Comparison of ENCODE assay signal across 19 cellular contexts in the genomic region with DNA sequence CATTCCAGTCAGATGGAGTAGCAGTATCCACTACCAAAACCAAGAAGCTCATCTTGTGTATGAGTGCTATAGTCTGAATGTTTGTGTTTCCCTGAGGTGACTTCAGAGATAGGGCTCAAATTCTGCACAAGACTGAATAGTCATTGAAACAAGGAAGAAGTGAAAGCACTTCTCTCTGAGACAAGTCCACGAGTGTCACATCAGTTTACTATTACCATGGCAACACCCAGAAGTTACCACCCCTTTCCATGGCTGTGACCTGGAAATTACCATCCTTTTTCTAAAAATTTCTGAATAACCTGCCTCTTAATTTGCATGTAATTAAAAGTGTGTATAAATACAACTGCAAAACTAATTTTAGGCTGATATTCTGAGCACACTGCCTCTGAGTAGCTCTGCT.
DNase-seq lines count a peak whose midpoint lies in the region; ATAC-seq, FAIRE-seq and TF ChIP-seq lines count a peak whose summit lies in the region.
"Had no signal": no experiment of that assay in that cellular context is flagged by ENCODE, and none has a peak within 500 bp of the region (broad histone marks: within the 10 kb centered on the region; RNA-seq: fewer than 3 reads in every experiment).

No MANE protein-coding gene starts in this region.

- no peak for TF ChIP-seq EP300 in GM12878 (IDR thresholded peaks at IDR 0.05; ENCODE audit: borderline replicate concordance in 1 of 2, control insufficient read depth in 1 of 2, low read depth in 2 of 2, low read length in 2 of 2)

- no peak overlapping the region for H3K4me2 ChIP-seq in H9 (ENCODE audit: insufficient read depth, insufficient read length, low read length)
- no peak overlapping the region for H3K4me2 ChIP-seq in GM12878 (ENCODE audit: control insufficient read depth, insufficient read depth)

- no peaks in the 10 kb centered on the region for H3K79me1 ChIP-seq in H9 (ENCODE audit: insufficient read depth, low read depth, low read length, poor library complexity, severe bottlenecking)

- DNase-seq in H9 (no peak), NAMALWA (ENCODE audit: low spot score) (peak; percentile 56), GM12878 (ENCODE audit: low read depth, low spot score) (no peak), frontal cortex (ENCODE audit: low spot score in 2 of 2) (no peak)
- DNase-seq in activated effector memory CD4-positive, alpha-beta T cell treated with anti-CD3 and anti-CD28 coated beads, Interleukin-2, amount 50 U/mL, for 16 hours: no peak
- DNase-seq: ACHN, C1 segment of cervical spinal cord, GM23248, HCEC 1CT, NCI-H1105, NCI-H2081, NCI-H510A, NCI-H82, SJCRH30 had no signal

- no peak overlapping the region for H2BK120ac ChIP-seq in H9 (ENCODE audit: low read depth, low read length, poor library complexity, severe bottlenecking)

- POLR2A ChIA-PET in GM12878 (lab: Charles Lee): no interaction called here

- H2BK15ac ChIP-seq in H9 (ENCODE audit: low read depth, low read length): no peak overlapping the region

- H3K27ac Mint-ChIP-seq in H9: no peak overlapping the region
- H3K27ac Mint-ChIP-seq: T-helper 1 cell treated with Interleukin-12 subunit alpha and Interleukin-12 subunit beta and Interleukin-4 antibody, amounts not matched to agents 30 μg/mL and 1 μg/mL, for 36 hours had no signal

- H3K56ac ChIP-seq in H9 (ENCODE audit: insufficient read length, low read depth, low read length): no peak overlapping the region

- H2BK5ac ChIP-seq in H9 (ENCODE audit: insufficient read length, low read length): no peak overlapping the region

- H3K9ac ChIP-seq in H9 (ENCODE audit: extremely low read depth, insufficient read length, low read length) (no peak overlapping the region), GM12878 (ENCODE audit: control insufficient read depth, insufficient read depth, low read length) (no peak overlapping the region)
- H3K9ac ChIP-seq: GM23248 had no signal

- peaks cover 4% of the 10 kb centered on the region for H3K9me3 ChIP-seq in H9 (ENCODE audit: control insufficient read depth, low read depth, low read length)
- no peaks in the 10 kb centered on the region; the same call in 2 of the 3 replicates for H3K9me3 ChIP-seq in GM12878 (replicated peaks; ENCODE audit: control insufficient read depth, insufficient read depth, low read length)
- H3K9me3 ChIP-seq: SJCRH30 had no signal

- H2AK5ac ChIP-seq in H9 (ENCODE audit: insufficient read length, low read length): no peak overlapping the region

- H3K27me3 Mint-ChIP-seq in H9 (ENCODE audit: low read depth): no peaks in the 10 kb centered on the region

- no peak overlapping the region for H4K5ac ChIP-seq in H9 (ENCODE audit: insufficient read length, low read depth, low read length)

- H2AFZ ChIP-seq in H9 (ENCODE audit: low read length): no peak overlapping the region
- H2AFZ ChIP-seq in GM12878 (ENCODE audit: control insufficient read depth, low read depth, low read length): no peak overlapping the region
- H2AFZ ChIP-seq: GM23248 had no signal

- no peak for TF ChIP-seq RAD21 in GM12878 (IDR thresholded peaks at IDR 0.05; ENCODE audit: insufficient read depth, low read depth, low read length)

- no TSS peak for BruUV-seq in GM12878 (replicated peaks; lab: Mats Ljungman, UMichigan)

- no peaks in the 10 kb centered on the region for H3K79me2 ChIP-seq in H9 (ENCODE audit: insufficient read depth, low read length)
- H3K79me2 ChIP-seq in GM12878 (ENCODE audit: control insufficient read depth, insufficient read depth, low read length): no peaks in the 10 kb centered on the region

- no peak overlapping the region for H3K4me3 Mint-ChIP-seq in H9
- H3K4me3 Mint-ChIP-seq: T-helper 1 cell treated with Interleukin-12 subunit alpha and Interleukin-12 subunit beta and Interleukin-4 antibody, amounts not matched to agents 30 μg/mL and 1 μg/mL, for 36 hours had no signal

- WGBS in H9 (ENCODE audit: extremely low coverage, insufficient read length, low lambda C conversion rate): no CpG with 5 or more reads among the region's 1 CpG
- WGBS in GM12878 (ENCODE audit: insufficient coverage, insufficient replicate concordance, low lambda C conversion rate, missing lambda C conversion rate): 0% methylated on average over 1 of the region's 1 CpG

- peak overlapping the region; percentile 67 for H4K8ac ChIP-seq in H9 (replicated peaks; ENCODE audit: insufficient read length, low read depth, low read length)

- ATAC-seq in HG03432 (IDR thresholded peaks at IDR 0.05; ENCODE audit: unreplicated experiment): peak; percentile 70
- ATAC-seq in GM12878: peak; percentile 36; the same call in 1 of the 3 replicates
- no peak for ATAC-seq in HG03045 (IDR thresholded peaks at IDR 0.05; ENCODE audit: unreplicated experiment)
- ATAC-seq: Panc1 had no signal

- H3K27ac ChIP-seq in H9 (ENCODE audit: insufficient read length, low read depth, low read length): no peak overlapping the region
- no peak overlapping the region for H3K27ac ChIP-seq in GM12878 (ENCODE audit: control insufficient read depth, insufficient read depth)
- H3K27ac ChIP-seq: GM23248, SJCRH30 had no signal

- CTCF ChIA-PET in GM12878 (lab: Yijun Ruan, JAX): no interaction called here

- H3T11ph ChIP-seq in H9 (ENCODE audit: low read length): no peak overlapping the region

- no peak overlapping the region for H3K23ac ChIP-seq in H9 (ENCODE audit: insufficient read length, low read depth, low read length)

- RAD21 ChIA-PET in GM12878 (lab: Charles Lee; ENCODE audit: unreplicated experiment): no interaction called here

- H3K18ac ChIP-seq in H9 (ENCODE audit: insufficient read length, low read depth, low read length): no peak overlapping the region

- no peak for FAIRE-seq in GM12878 (lab: Jason Lieb, UNC)
- FAIRE-seq in frontal cortex (lab: Jason Lieb, UNC): no peak
- FAIRE-seq: G401.6 had no signal

- H3K4ac ChIP-seq in H9 (ENCODE audit: low read depth, low read length): no peak overlapping the region

- H3K4me3 ChIP-seq in GM12878: no peak overlapping the region
- H3K4me3 ChIP-seq: GM23248, SJCRH30 had no signal

- intact Hi-C loops in GM12878 (cut with micrococcal nuclease; ENCODE audit: unreplicated experiment): no loop called here

- H3K23me2 ChIP-seq in H9 (ENCODE audit: insufficient read length, low read depth, low read length, poor library complexity, severe bottlenecking): no peaks in the 10 kb centered on the region

- in situ Hi-C loops in GM12878 (cut with MboI): no loop called here

- H3K36me3 Mint-ChIP-seq in H9 (ENCODE audit: insufficient read depth in 1 of 3, low read depth in 3 of 3): peaks cover 22 to 42% (median 33%) of the 10 kb centered on the region in 3 experiments

- no peak overlapping the region for H3K14ac ChIP-seq in H9 (ENCODE audit: insufficient read depth, low read length)

- TF ChIP-seq CTCF in H9 (conservative IDR thresholded peaks at IDR 0.05) (no peak), GM12878 (IDR thresholded peaks at IDR 0.05 in 2 of 3, conservative IDR thresholded peaks at IDR 0.05 in 1 of 3; ENCODE audit: control insufficient read depth in 2 of 3, extremely low read depth in 1 of 3, insufficient read depth in 1 of 3, low read depth in 3 of 3, low read length in 3 of 3) (no peak)

- no peak overlapping the region for H4K91ac ChIP-seq in H9 (ENCODE audit: insufficient read length, low read depth, low read length)

- no peaks in the 10 kb centered on the region for H3K36me3 ChIP-seq in GM12878 (ENCODE audit: control insufficient read depth in 2 of 2, insufficient read depth in 2 of 2, low read length in 1 of 2)
- H3K36me3 ChIP-seq: SJCRH30 had no signal

- H3K4me1 ChIP-seq in H9 (ENCODE audit: insufficient read depth, low read length) (no peaks in the 10 kb centered on the region), GM12878 (ENCODE audit: control insufficient read depth, insufficient read depth, low read length) (no peaks in the 10 kb centered on the region)
- H3K4me1 ChIP-seq: SJCRH30 had no signal

- no peak for TF ChIP-seq POLR2A in GM12878 (IDR thresholded peaks at IDR 0.05; ENCODE audit: low read depth, low read length)

- peaks cover 0 to 7% of the 10 kb centered on the region in 2 experiments; a peak in 2 of 4 replicates for H3K4me1 Mint-ChIP-seq in H9

- H3K27me3 ChIP-seq in H9 (ENCODE audit: insufficient read depth, low read length) (no peaks in the 10 kb centered on the region), GM12878 (replicated peaks in 1 of 2; ENCODE audit: control insufficient read depth in 2 of 2, insufficient read depth in 2 of 2, low read length in 1 of 2) (no peaks in the 10 kb centered on the region)
- H3K27me3 ChIP-seq: SJCRH30 had no signal

- no peak overlapping the region for H2BK20ac ChIP-seq in H9 (ENCODE audit: low read depth, low read length, poor library complexity, severe bottlenecking)

- SMC1A ChIA-PET in GM12878 (lab: Charles Lee; ENCODE audit: uncharacterized antibody, unreplicated experiment): interaction anchor here (1.0 kb wide), 1 partner anchor 9 kb away, joined by 6 read pairs; no protein-coding TSS in a partner anchor

- H4K20me1 ChIP-seq in H9 (ENCODE audit: control insufficient read depth, insufficient read depth, insufficient read length): no peaks in the 10 kb centered on the region
- no peaks in the 10 kb centered on the region for H4K20me1 ChIP-seq in GM12878 (ENCODE audit: control insufficient read depth, insufficient read depth)

- peaks cover 37 to 44% of the 10 kb centered on the region in 2 experiments for H3K9me3 Mint-ChIP-seq in H9

- no peak overlapping the region for H2BK12ac ChIP-seq in H9 (ENCODE audit: insufficient read length, low read depth, low read length)

TF ChIP-seq in GM12878, 131 proteins besides CTCF, POLR2A, EP300 and RAD21:
- no peak for TF ChIP-seq MXI1 (IDR thresholded peaks at IDR 0.05; ENCODE audit: low read depth, low read length)
- 0 out of 2 replicates have a peak, but pooled peaks have one; percentile 32 for TF ChIP-seq BMI1 (IDR thresholded peaks at IDR 0.05; ENCODE audit: borderline replicate concordance)
